In genomic region chr10:121027390-121027789, GRCh38 we compare ENCODE assay signal across 17 cellular contexts.
"Had no signal": no experiment of that assay in that cellular context is flagged by ENCODE, and none has a peak within 500 bp of the region (broad histone marks: within the 10 kb centered on the region; RNA-seq: fewer than 3 reads in every experiment).

No MANE protein-coding gene starts in this region.

- DNase-seq: activated CD4-positive, CD25-positive, alpha-beta regulatory T cell treated with anti-CD3 and anti-CD28 coated beads, Interleukin-2, amount 50 U/mL, for 72 hours; activated naive CD4-positive, alpha-beta T cell treated with anti-CD3 and anti-CD28 coated beads for 36 hours; activated naive CD8-positive, alpha-beta T cell treated with anti-CD3 and anti-CD28 coated beads, Interleukin-2, amount 50 U/mL, for 24 hours; dermis blood vessel endothelial cell; gastrocnemius medialis; heart left ventricle; midbrain; naive B cell; small intestine; stimulated activated CD4-positive, alpha-beta T cell treated with anti-CD3 and anti-CD28 coated beads, Interleukin-4, amount 100 ng/mL, for 24 hours; stimulated activated naive CD4-positive, alpha-beta T cell; substantia nigra; T-helper 1 cell; T1000 had no signal

- H3K27me3 ChIP-seq: gastrocnemius medialis, ovary, tibial nerve had no signal

- H3K9me3 ChIP-seq: gastrocnemius medialis, heart left ventricle, ovary, tibial nerve had no signal

- H3K27ac ChIP-seq: gastrocnemius medialis, ovary, tibial nerve had no signal

- ATAC-seq: activated naive CD8-positive, alpha-beta T cell treated with anti-CD3 and anti-CD28 coated beads, Interleukin-2, amount 50 U/mL, for 24 hours had no signal

- H3K4me1 ChIP-seq: gastrocnemius medialis, heart left ventricle, tibial nerve had no signal

- H3K36me3 ChIP-seq: gastrocnemius medialis, heart left ventricle, ovary, tibial nerve had no signal

- H3K4me3 ChIP-seq: gastrocnemius medialis, heart left ventricle, lung, ovary, tibial nerve had no signal
